ENCODE assay signal across 8 cellular contexts in genomic region chr3:137035631-137036030, GRCh38.
DNase-seq lines count a peak whose midpoint lies in the region; ATAC-seq and TF ChIP-seq lines count a peak whose summit lies in the region.
"Had no signal": no experiment of that assay in that cellular context is flagged by ENCODE, and none has a peak within 500 bp of the region (broad histone marks: within the 10 kb centered on the region; RNA-seq: fewer than 3 reads in every experiment).

No MANE protein-coding gene starts in this region.

- H3K27me3 Mint-ChIP-seq in WTC11 (ENCODE audit: low read depth) (peaks cover 34% of the 10 kb centered on the region), natural killer cell (ENCODE audit: low read depth in 2 of 2) (peaks cover 19 to 32% of the 10 kb centered on the region in 2 donors)

- CTCF ChIA-PET in WTC11 (lab: Charles Lee) = interaction anchor here (0.6 to 2.3 kb wide), 9 partner anchors 10 to 402 kb away, joined by 3 to 9 read pairs (median 4); partner anchors contain the start of gene STAG1

- no peak overlapping the region for H3K4me2 ChIP-seq in mesendoderm (ENCODE audit: low read length)

- H2AK5ac ChIP-seq in mesendoderm (ENCODE audit: low read length) = no peak overlapping the region

- TF ChIP-seq CTCF in WTC11 (IDR thresholded peaks at IDR 0.05) (peak; percentile 15; the same call in 1 of the 2 replicates), natural killer cell (IDR thresholded peaks at IDR 0.05) (no peak)

- no peak overlapping the region for H2BK15ac ChIP-seq in mesendoderm (replicated peaks; ENCODE audit: low read depth)

- peaks cover 12% of the 10 kb centered on the region for H3K4me1 ChIP-seq in mesendoderm (ENCODE audit: control insufficient read depth, low read depth, low read length)

- H3K79me2 ChIP-seq in mesendoderm (ENCODE audit: control insufficient read depth, insufficient read depth, low read length) = no peaks in the 10 kb centered on the region

- H3K18ac ChIP-seq in mesendoderm (ENCODE audit: low read length) = no peak overlapping the region

- ATAC-seq in HG03442 (IDR thresholded peaks at IDR 0.05; ENCODE audit: unreplicated experiment) (peak; percentile 45), WTC11 (peak; percentile 73), natural killer cell (no peak), HG02970 (IDR thresholded peaks at IDR 0.05; ENCODE audit: low FRiP score, unreplicated experiment) (no peak), GM21381 (IDR thresholded peaks at IDR 0.05; ENCODE audit: unreplicated experiment) (no peak)

- H3K56ac ChIP-seq in mesendoderm (ENCODE audit: low read length) = no peak overlapping the region

- no peak overlapping the region for H3K4ac ChIP-seq in mesendoderm (ENCODE audit: low read depth, low read length)

- H4K5ac ChIP-seq in mesendoderm (ENCODE audit: low read length) = no peak overlapping the region

- H3K4me3 Mint-ChIP-seq in WTC11 (no peak overlapping the region), natural killer cell (no peak overlapping the region)

- H3K79me1 ChIP-seq in mesendoderm (ENCODE audit: low read length) = no peaks in the 10 kb centered on the region

- no peak overlapping the region for H4K8ac ChIP-seq in mesendoderm (ENCODE audit: low read depth, low read length)

- no peak overlapping the region for H3K4me3 ChIP-seq in mesendoderm (ENCODE audit: low read length)

- POLR2A ChIA-PET in WTC11 (lab: Charles Lee) = no interaction called here

- intact Hi-C loops in natural killer cell (cut with micrococcal nuclease) = no loop called here

- H3K36me3 Mint-ChIP-seq in WTC11 = no peaks in the 10 kb centered on the region
- H3K36me3 Mint-ChIP-seq in natural killer cell = no peaks in the 10 kb centered on the region

- no peak overlapping the region for H3K27ac ChIP-seq in mesendoderm (ENCODE audit: low read depth, low read length)

- H2BK120ac ChIP-seq in mesendoderm (ENCODE audit: low read depth, low read length) = no peak overlapping the region

- H3K9me3 Mint-ChIP-seq in WTC11 (peaks cover 4% of the 10 kb centered on the region; the same call in 1 of the 2 replicates), natural killer cell (no peaks in the 10 kb centered on the region)

- peak; percentile 52 for DNase-seq in GM03348 (ENCODE audit: low spot score)
- DNase-seq in WTC11 (ENCODE audit: low spot score) = peak; percentile 66
- DNase-seq in mesendoderm = peak; percentile 76
- no peak for DNase-seq in natural killer cell
- DNase-seq: NCI-H774 had no signal

- no peak overlapping the region for H2BK5ac ChIP-seq in mesendoderm (ENCODE audit: low read length)

- no peak overlapping the region for H3K23ac ChIP-seq in mesendoderm (ENCODE audit: low read length)

- H3K27ac Mint-ChIP-seq in WTC11 (no peak overlapping the region), natural killer cell (no peak overlapping the region)

- no peaks in the 10 kb centered on the region for H3K36me3 ChIP-seq in mesendoderm (ENCODE audit: control insufficient read depth, insufficient read depth, low read length)

- H3K27me3 ChIP-seq in mesendoderm (ENCODE audit: insufficient read depth, low read length, poor library complexity) = no peaks in the 10 kb centered on the region

- H3K4me1 Mint-ChIP-seq in WTC11 (peaks cover 29% of the 10 kb centered on the region), natural killer cell (peaks cover 10% of the 10 kb centered on the region in 2 donors)

- WGBS in mesendoderm (ENCODE audit: extremely low coverage, insufficient coverage, low lambda C conversion rate) = no CpG with 5 or more reads among the region's 5 CpGs

- no peak overlapping the region for H3K9ac ChIP-seq in mesendoderm (ENCODE audit: low read length)

TF ChIP-seq in WTC11, 78 proteins besides CTCF, POLR2A, EP300 and RAD21:
- TF ChIP-seq ZBTB43 (CRISPR knock-in tag; IDR thresholded peaks at IDR 0.05) (no peak), SMAD3 (CRISPR knock-in tag; IDR thresholded peaks at IDR 0.05; ENCODE audit: borderline replicate concordance) (no peak), ZNF263 (CRISPR knock-in tag; IDR thresholded peaks at IDR 0.05; ENCODE audit: low read depth) (peak; percentile 85; the same call in 1 of the 2 replicates), CREB1 (CRISPR knock-in tag; IDR thresholded peaks at IDR 0.05) (no peak), FOXP4 (CRISPR knock-in tag; IDR thresholded peaks at IDR 0.05) (no peak), GRHL2 (CRISPR knock-in tag; IDR thresholded peaks at IDR 0.05; ENCODE audit: insufficient replicate concordance, severe bottlenecking) (no peak), PREB (CRISPR knock-in tag; IDR thresholded peaks at IDR 0.05; ENCODE audit: borderline replicate concordance) (no peak), GTF2I (CRISPR knock-in tag; conservative IDR thresholded peaks at IDR 0.05) (no peak), SMAD4 (CRISPR knock-in tag; IDR thresholded peaks at IDR 0.05) (no peak), MAX (CRISPR knock-in tag; IDR thresholded peaks at IDR 0.05) (peak; percentile 54; the same call in 1 of the 2 replicates)

Comparison
In these comparisons a context has a peak if more than half of its experiments do, and no peak if none do; other contexts are left out.
1. ATAC-seq: peak in HG03442 (single experiment) and WTC11 (single experiment); none in natural killer cell (0 of 3), HG02970 (single experiment) and GM21381 (single experiment).